In genomic region chr10:102781921-102782542, GRCh38 we compare ENCODE assay signal across 12 cellular contexts. TPM values are rescaled to one million over a fixed set of nuclear protein-coding genes. Genes with fewer than 3 reads are reported as not detected.
DNase-seq lines count a peak whose midpoint lies in the region; ATAC-seq, FAIRE-seq and TF ChIP-seq lines count a peak whose summit lies in the region.
"Had no signal": no experiment of that assay in that cellular context is flagged by ENCODE, and none has a peak within 500 bp of the region (broad histone marks: within the 10 kb centered on the region; RNA-seq: fewer than 3 reads in every experiment).

No MANE protein-coding gene starts in this region.

- peak; percentile 13 to 14 for ATAC-seq in gastrocnemius medialis
- ATAC-seq in HG02973 (IDR thresholded peaks at IDR 0.05; ENCODE audit: unreplicated experiment), result no peak
- ATAC-seq in GM18868 (IDR thresholded peaks at IDR 0.05; ENCODE audit: unreplicated experiment), result no peak
- ATAC-seq: naive thymus-derived CD8-positive, alpha-beta T cell had no signal

- TF ChIP-seq CTCF in brain microvascular endothelial cell (IDR thresholded peaks at IDR 0.05; ENCODE audit: low read depth, low read length, missing control alignments) (no peak), right atrium auricular region (IDR thresholded peaks at IDR 0.05) (no peak), gastrocnemius medialis (IDR thresholded peaks at IDR 0.05 in 4 of 5, conservative IDR thresholded peaks at IDR 0.05 in 1 of 5) (no peak)

- H3K4me3 ChIP-seq in brain microvascular endothelial cell (ENCODE audit: low read depth, low read length) (no peak overlapping the region), right atrium auricular region (peak overlapping the region; percentile 5 to 25), gastrocnemius medialis (peak overlapping the region; percentile 28 to 78 (median 54))
- H3K4me3 ChIP-seq: BLaER1 had no signal

- H3K27me3 ChIP-seq in brain microvascular endothelial cell (replicated peaks) (no peaks in the 10 kb centered on the region), right atrium auricular region (no peaks in the 10 kb centered on the region), gastrocnemius medialis (no peaks in the 10 kb centered on the region)
- H3K27me3 ChIP-seq: BLaER1 had no signal

- DNase-seq in HCEC 1CT (peak; percentile 45), brain microvascular endothelial cell (no peak), right atrium auricular region (ENCODE audit: low spot score) (no peak), gastrocnemius medialis (peak in 1 of 2 donors; percentile 74), GM12891 (ENCODE audit: insufficient read length, low spot score) (no peak), NCI-H2227 treated with DMSO at 0.1 percent for 48 hours (lab: John Stamatoyannopoulos, UW) (no peak)
- DNase-seq: activated T-cell treated with anti-CD3 and anti-CD28 coated beads, Interleukin-2, amount 50 U/mL, for 1 hour; naive thymus-derived CD8-positive, alpha-beta T cell; NCI-H1694 treated with DMSO at 0.1 percent for 48 hours had no signal

- H3K9me3 ChIP-seq in right atrium auricular region (no peaks in the 10 kb centered on the region), gastrocnemius medialis (no peaks in the 10 kb centered on the region)

- no peaks in the 10 kb centered on the region for H3K36me3 ChIP-seq in brain microvascular endothelial cell (replicated peaks)
- H3K36me3 ChIP-seq in right atrium auricular region, result no peaks in the 10 kb centered on the region
- no peaks in the 10 kb centered on the region for H3K36me3 ChIP-seq in gastrocnemius medialis

- in situ Hi-C loops in brain microvascular endothelial cell (cut with HindIII; ENCODE audit: low pct_ligation_motif_present, low sequenced_read_pairs) (no loop called here), gastrocnemius medialis (cut with MboI; ENCODE audit: low sequenced_read_pairs in 4 of 4) (no loop called here)

- FAIRE-seq in GM12891 (lab: Jason Lieb, UNC), result no peak

- peaks cover 0 to 98% of the 10 kb centered on the region in 2 donors for H3K4me1 ChIP-seq in right atrium auricular region
- peaks cover 92 to 99% of the 10 kb centered on the region in 2 donors for H3K4me1 ChIP-seq in gastrocnemius medialis

- intact Hi-C loops in gastrocnemius medialis (cut with DNase I; ENCODE audit: low total_unique reads), result no loop called here

- TF ChIP-seq POLR2A in gastrocnemius medialis (IDR thresholded peaks at IDR 0.05), result no peak
- no peak for TF ChIP-seq POLR2A in GM12891 (IDR thresholded peaks at IDR 0.05; ENCODE audit: low read depth, low read length)

- H3K27ac ChIP-seq in brain microvascular endothelial cell (peak overlapping the region; percentile 80), right atrium auricular region (peak overlapping the region; percentile 89 to 99), gastrocnemius medialis (peak overlapping the region; percentile 91 to 100 (median 96))

TF ChIP-seq in GM12891, 5 proteins besides CTCF, POLR2A, EP300 and RAD21:
- TF ChIP-seq PAX5 (IDR thresholded peaks at IDR 0.05; ENCODE audit: insufficient read depth, low read length, severe bottlenecking) (no peak), TAF1 (IDR thresholded peaks at IDR 0.05; ENCODE audit: low read depth, low read length) (no peak), POU2F2 (IDR thresholded peaks at IDR 0.05; ENCODE audit: low read depth, low read length) (no peak), POLR2AphosphoS5 (IDR thresholded peaks at IDR 0.05; ENCODE audit: low read depth, low read length) (no peak), SPI1 (IDR thresholded peaks at IDR 0.05; ENCODE audit: low read depth, low read length) (no peak)

RNA-seq across cellular contexts. Expression of gene WBP1L, which starts 38.3 kb away (rescaled TPM):
- 10 to 100 TPM; 46.1 to 94.4 TPM for total RNA-seq in right atrium auricular region
- 100 to 1,000 TPM; 103 to 204 (median 145) TPM for total RNA-seq in gastrocnemius medialis
- 13.8 TPM for polyA plus RNA-seq in GM12891 (2012; ENCODE audit: low read depth, missing spikeins)

RNA-seq across cellular contexts. Expression of gene CYP17A1, which starts 55.2 kb away (rescaled TPM):
- total RNA-seq in right atrium auricular region (under 1 TPM in 1 of 2 donors, not detected in 1; 0.47 TPM), gastrocnemius medialis (1 to 10 TPM in 1 of 4 donors, not detected in 3; 4.2 TPM)
- not detected for polyA plus RNA-seq in GM12891 (2012; ENCODE audit: low read depth, missing spikeins)
- total RNA-seq: naive thymus-derived CD8-positive, alpha-beta T cell had no signal

Comparison
In these comparisons a context has a peak if more than half of its experiments do, and no peak if none do; other contexts are left out.
1. ATAC-seq: peak in gastrocnemius medialis (2 of 2); none in HG02973 (single experiment) and GM18868 (single experiment).
2. Peak in every context shown above with its lines, with median percentiles within 50 percentile points of each other: H3K27ac ChIP-seq.